Comparison of ENCODE assay signal across 9 cellular contexts in the genomic region with DNA sequence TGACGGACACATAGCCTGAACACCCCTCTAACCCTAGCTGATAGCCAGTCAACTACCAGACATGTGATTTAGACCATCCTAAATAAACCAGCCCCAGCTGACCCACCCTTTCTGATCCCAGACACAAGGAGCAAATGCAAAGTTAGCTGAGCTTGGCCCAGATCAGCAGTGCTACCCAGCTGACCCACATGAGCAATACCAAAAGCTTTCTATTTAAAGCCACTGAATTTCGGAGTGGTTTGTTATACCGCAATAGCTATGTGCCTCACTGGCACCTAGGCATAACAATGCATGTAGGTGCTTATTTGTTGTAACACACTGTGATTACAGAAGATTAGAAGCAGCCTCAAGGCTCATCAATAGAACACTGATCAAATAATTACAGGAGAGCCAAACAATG.
A peak's percentile ranks its signal among the peaks of the same experiment; 100 is the strongest.
DNase-seq lines count a peak whose midpoint lies in the region; ATAC-seq, FAIRE-seq and TF ChIP-seq lines count a peak whose summit lies in the region.
"Had no signal": no experiment of that assay in that cellular context is flagged by ENCODE, and none has a peak within 500 bp of the region (broad histone marks: within the 10 kb centered on the region; RNA-seq: fewer than 3 reads in every experiment).

No MANE protein-coding gene starts in this region.

- dilution Hi-C loops in endothelial cell of umbilical vein (cut with MboI; ENCODE audit: extremely low pct_ligation_motif_present, low sequenced_read_pairs), result no loop called here

- H3K4me1 ChIP-seq in endothelial cell of umbilical vein (ENCODE audit: control insufficient read depth, extremely low read depth, insufficient read depth, low read length) (peaks cover 13% of the 10 kb centered on the region), skeletal muscle satellite cell (ENCODE audit: control insufficient read depth, insufficient read depth, low read length) (peaks cover 17% of the 10 kb centered on the region), mucosa of descending colon (ENCODE audit: low read depth) (peaks cover 22% of the 10 kb centered on the region)

- no peaks in the 10 kb centered on the region for H3K79me2 ChIP-seq in endothelial cell of umbilical vein (ENCODE audit: control insufficient read depth, insufficient read depth, low read length)

- H3K9me3 ChIP-seq in SK-N-MC (ENCODE audit: low read depth, low read length) (no peaks in the 10 kb centered on the region), endothelial cell of umbilical vein (replicated peaks; ENCODE audit: control insufficient read depth, insufficient read depth, low read length) (no peaks in the 10 kb centered on the region), skeletal muscle satellite cell (replicated peaks; ENCODE audit: low read length) (no peaks in the 10 kb centered on the region), WERI-Rb-1 (ENCODE audit: severe bottlenecking) (no peaks in the 10 kb centered on the region), mucosa of descending colon (no peaks in the 10 kb centered on the region)

- TF ChIP-seq CTCF in endothelial cell of umbilical vein (IDR thresholded peaks at IDR 0.05; ENCODE audit: extremely low read depth in 1 of 2, insufficient read depth in 1 of 2, low read depth in 1 of 2, low read length in 2 of 2) (no peak), WERI-Rb-1 (IDR thresholded peaks at IDR 0.05; ENCODE audit: low read depth, low read length) (no peak), mucosa of descending colon (IDR thresholded peaks at IDR 0.05) (no peak)

- CTCF ChIA-PET in endothelial cell of umbilical vein (lab: Charles Lee), result interaction anchor here (0.7 to 4.8 kb wide), 55 partner anchors 10 to 372 kb away, joined by 3 to 48 read pairs (median 6); partner anchors contain the start of gene NSFL1C

- no peak overlapping the region for H2AFZ ChIP-seq in endothelial cell of umbilical vein (ENCODE audit: low read depth, low read length)

- H3K27ac ChIP-seq in SK-N-MC, result peak overlapping the region; percentile 85
- H3K27ac ChIP-seq in endothelial cell of umbilical vein (ENCODE audit: insufficient read depth, low read depth, low read length), result no peak overlapping the region
- no peak overlapping the region for H3K27ac ChIP-seq in WERI-Rb-1

- DNase-seq in GM12892 (ENCODE audit: insufficient read length), result no peak
- DNase-seq in SK-N-MC (ENCODE audit: low read depth, low spot score), result no peak
- DNase-seq in endothelial cell of umbilical vein (ENCODE audit: low read depth, low spot score), result no peak
- no peak for DNase-seq in WERI-Rb-1
- no peak for DNase-seq in activated CD4-positive, alpha-beta T cell treated with anti-CD3 and anti-CD28 coated beads, Interleukin-2, amount 50 U/mL, for 48 hours
- no peak for DNase-seq in mucosa of descending colon
- DNase-seq: NCI-H774 had no signal

- H3K9ac ChIP-seq in SK-N-MC (ENCODE audit: insufficient read length), result peak overlapping the region; percentile 37
- no peak overlapping the region for H3K9ac ChIP-seq in endothelial cell of umbilical vein (replicated peaks; ENCODE audit: extremely low read depth, insufficient read depth, low read length)
- H3K9ac ChIP-seq in skeletal muscle satellite cell (ENCODE audit: low read depth, low read length), result peak overlapping the region; percentile 83

- no TSS peak for BruUV-seq in endothelial cell of umbilical vein (replicated peaks; lab: Mats Ljungman, UMichigan)

- POLR2A ChIA-PET in endothelial cell of umbilical vein (lab: Charles Lee), result no interaction called here

- H3K4me2 ChIP-seq in endothelial cell of umbilical vein (ENCODE audit: insufficient read depth, low read length), result no peak overlapping the region
- H3K4me2 ChIP-seq in skeletal muscle satellite cell (ENCODE audit: low read length), result no peak overlapping the region

- H4K20me1 ChIP-seq in endothelial cell of umbilical vein (replicated peaks; ENCODE audit: control insufficient read depth, extremely low read depth, insufficient read depth, low read length), result no peaks in the 10 kb centered on the region

- TF ChIP-seq POLR2A in GM12892 (IDR thresholded peaks at IDR 0.05; ENCODE audit: low read depth, low read length) (no peak), endothelial cell of umbilical vein (IDR thresholded peaks at IDR 0.05; ENCODE audit: low read depth, low read length) (no peak)

- H3K36me3 ChIP-seq in SK-N-MC (ENCODE audit: insufficient read depth, low read length) (no peaks in the 10 kb centered on the region), endothelial cell of umbilical vein (ENCODE audit: control insufficient read depth in 2 of 2, extremely low read depth in 1 of 2, insufficient read depth in 2 of 2, low read length in 2 of 2) (no peaks in the 10 kb centered on the region), skeletal muscle satellite cell (ENCODE audit: insufficient read depth, low read length) (no peaks in the 10 kb centered on the region), WERI-Rb-1 (no peaks in the 10 kb centered on the region), mucosa of descending colon (ENCODE audit: low read depth) (no peaks in the 10 kb centered on the region)

- H3K4me3 ChIP-seq in SK-N-MC, result no peak overlapping the region
- no peak overlapping the region for H3K4me3 ChIP-seq in endothelial cell of umbilical vein (replicated peaks in 1 of 3; ENCODE audit: insufficient read depth in 1 of 3, low read depth in 1 of 3, low read length in 3 of 3)
- no peak overlapping the region for H3K4me3 ChIP-seq in skeletal muscle satellite cell (ENCODE audit: low read length)
- no peak overlapping the region for H3K4me3 ChIP-seq in WERI-Rb-1 (ENCODE audit: low read depth, low read length)
- no peak overlapping the region for H3K4me3 ChIP-seq in mucosa of descending colon

- no peaks in the 10 kb centered on the region for H3K9me1 ChIP-seq in endothelial cell of umbilical vein (replicated peaks; ENCODE audit: control insufficient read depth, extremely low read depth, insufficient read depth, low read length)

- no peak for ATAC-seq in mucosa of descending colon

- intact Hi-C loops in endothelial cell of umbilical vein (cut with micrococcal nuclease), result loop anchor here (5.0 kb wide), 1 partner anchor 301 kb away; the partner anchor contains the start of gene STK35
- intact Hi-C loops in mucosa of descending colon (cut with DNase I, micrococcal nuclease), result no loop called here

- H3K27me3 ChIP-seq in endothelial cell of umbilical vein (ENCODE audit: control insufficient read depth in 2 of 2, insufficient read depth in 2 of 2, low read length in 2 of 2) (peaks cover 3 to 5% of the 10 kb centered on the region in 2 experiments), skeletal muscle satellite cell (ENCODE audit: control insufficient read depth, insufficient read depth, low read length) (peaks cover 4% of the 10 kb centered on the region), WERI-Rb-1 (ENCODE audit: insufficient read depth, low read depth, severe bottlenecking) (no peaks in the 10 kb centered on the region)

- FAIRE-seq in GM12892 (lab: Jason Lieb, UNC) (peak; percentile 21), endothelial cell of umbilical vein (lab: Jason Lieb, UNC) (no peak)
- FAIRE-seq: small intestine had no signal

TF ChIP-seq in endothelial cell of umbilical vein, 7 proteins besides CTCF, POLR2A, EP300 and RAD21:
- TF ChIP-seq MAX (IDR thresholded peaks at IDR 0.05; ENCODE audit: insufficient read depth, insufficient read length), result no peak
- peak; percentile 27 for TF ChIP-seq EZH2 (IDR thresholded peaks at IDR 0.05; ENCODE audit: borderline replicate concordance, low read depth, low read length, severe bottlenecking)
